Comparison of ENCODE assay signal across 34 cellular contexts in the genomic region with DNA sequence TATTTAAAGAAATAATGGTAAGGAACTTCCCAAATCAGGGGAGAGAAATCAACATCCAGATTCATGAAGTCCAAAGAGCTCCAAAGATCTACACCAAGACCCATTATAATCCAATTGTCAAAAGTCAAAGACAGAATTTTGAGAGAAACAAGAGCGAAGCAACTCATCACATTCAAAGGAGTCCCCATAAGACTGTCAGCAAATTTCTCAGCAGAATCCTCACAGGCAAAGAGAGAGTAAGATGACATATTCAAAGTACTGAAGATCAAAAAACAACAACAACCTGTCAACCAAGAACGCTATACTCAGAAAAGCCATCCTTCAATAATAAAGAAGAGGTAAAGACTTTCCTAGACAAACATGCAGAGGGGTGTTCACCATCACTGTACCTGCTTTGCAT.
"Had no signal": no experiment of that assay in that cellular context is flagged by ENCODE, and none has a peak within 500 bp of the region (broad histone marks: within the 10 kb centered on the region; RNA-seq: fewer than 3 reads in every experiment).

No MANE protein-coding gene starts in this region.

- H3K4me3 ChIP-seq: MG63 had no signal

- H3K27ac ChIP-seq: KMS-11 had no signal

- H3K36me3 ChIP-seq: MG63 had no signal

- DNase-seq: Karpas-422, Kasumi-1, MG63, MM.1S, MV-4-11, NCI-H1048, NCI-H1092, NCI-H1092 treated with DMSO at 0.1 percent for 48 hours, NCI-H1105, NCI-H1105 treated with DMSO at 0.1 percent for 48 hours, NCI-H1417, NCI-H1417 treated with DMSO at 0.1 percent for 48 hours, NCI-H1436, NCI-H1436 treated with DMSO at 0.1 percent for 48 hours, NCI-H146, NCI-H1694, NCI-H1694 treated with DMSO at 0.1 percent for 48 hours, NCI-H187, NCI-H187 treated with DMSO at 0.1 percent for 48 hours, NCI-H1930, NCI-H2029, NCI-H2029 treated with DMSO at 0.1 percent for 48 hours, NCI-H2081, NCI-H2081 treated with DMSO at 0.1 percent for 48 hours, NCI-H2107, NCI-H2171, NCI-H2171 treated with DMSO at 0.1 percent for 48 hours, NCI-H2227 treated with DMSO at 0.1 percent for 48 hours, NCI-H226, NCI-H345, NCI-H446, NCI-H446 treated with DMSO at 0.1 percent for 48 hours, NCI-H510A had no signal
